21 cellular contexts compared by ENCODE assay signal in genomic region chr10:58212622-58213021, GRCh38.
"Had no signal": no experiment of that assay in that cellular context is flagged by ENCODE, and none has a peak within 500 bp of the region (broad histone marks: within the 10 kb centered on the region; RNA-seq: fewer than 3 reads in every experiment).

No MANE protein-coding gene starts in this region.

- H3K27me3 ChIP-seq: ascending aorta, cardiac muscle cell, right atrium auricular region, tibial nerve had no signal

- H3K9me3 ChIP-seq: ascending aorta, right atrium auricular region, tibial nerve had no signal

- DNase-seq: activated CD4-positive, alpha-beta T cell treated with anti-CD3 and anti-CD28 coated beads, Interleukin-2, amount 50 U/mL, for 1 hour; activated CD8-positive, alpha-beta memory T cell treated with anti-CD3 and anti-CD28 coated beads, Interleukin-2, amount 50 U/mL, for 4 hours; activated naive CD4-positive, alpha-beta T cell treated with anti-CD3 and anti-CD28 coated beads, Interleukin-2, amount 10 ng/mL, durations not matched to agents 7 days and 5 days; activated T-cell treated with anti-CD3 and anti-CD28 coated beads, Interleukin-2, amount 50 U/mL, for 4 hours; cortex of kidney; effector memory CD8-positive, alpha-beta T cell; head of caudate nucleus; hippocampal formation; midbrain; stimulated activated CD4-positive, alpha-beta T cell treated with anti-CD3 and anti-CD28 coated beads, Interleukin-15, amount 100 ng/mL, for 24 hours; stimulated activated CD4-positive, alpha-beta T cell treated with anti-CD3 and anti-CD28 coated beads, Interleukin-2, amount 100 ng/mL, for 24 hours; stimulated activated naive B cell treated with anti-CD40 and anti-IgM and Interleukin-4, amounts not matched to agents 10 μg/mL and 1 μg/mL and 100 μg/mL, for 72 hours; T-helper 9 cell had no signal

- H3K4me1 ChIP-seq: ascending aorta, right atrium auricular region, tibial nerve had no signal

- ATAC-seq: activated T-cell treated with anti-CD3 and anti-CD28 coated beads, Interleukin-2, amount 50 U/mL, for 4 hours; effector memory CD8-positive, alpha-beta T cell; stimulated activated naive B cell treated with anti-CD40 and anti-IgM and Interleukin-4, amounts not matched to agents 10 μg/mL and 1 μg/mL and 100 μg/mL, for 72 hours had no signal

- H3K27ac ChIP-seq: ascending aorta, cardiac muscle cell, right atrium auricular region, tibial nerve, VCaP had no signal

- H3K9me3 Mint-ChIP-seq: activated naive CD4-positive, alpha-beta T cell treated with anti-CD3 and anti-CD28 coated beads, Interleukin-2, amount 10 ng/mL, durations not matched to agents 7 days and 5 days; activated T-cell treated with anti-CD3 and anti-CD28 coated beads, Interleukin-2, amount 50 U/mL, for 4 hours; effector memory CD8-positive, alpha-beta T cell; natural killer cell treated with Interleukin-12 subunit alpha and Interleukin-12 subunit beta and Interleukin-15 and Interleukin-18, amount 100 ng/mL, for 72 hours had no signal

- H3K4me1 Mint-ChIP-seq: brain; stimulated activated naive B cell treated with anti-CD40 and anti-IgM and Interleukin-4, amounts not matched to agents 10 μg/mL and 1 μg/mL and 100 μg/mL, for 72 hours had no signal

- FAIRE-seq: TTC549 had no signal

- H3K4me3 ChIP-seq: ascending aorta, cardiac muscle cell, right atrium auricular region, tibial nerve had no signal

- H3K27me3 Mint-ChIP-seq: activated naive CD4-positive, alpha-beta T cell treated with anti-CD3 and anti-CD28 coated beads, Interleukin-2, amount 10 ng/mL, durations not matched to agents 7 days and 5 days; brain; effector memory CD8-positive, alpha-beta T cell; natural killer cell treated with Interleukin-12 subunit alpha and Interleukin-12 subunit beta and Interleukin-15 and Interleukin-18, amount 100 ng/mL, for 72 hours; stimulated activated naive B cell treated with anti-CD40 and anti-IgM and Interleukin-4, amounts not matched to agents 10 μg/mL and 1 μg/mL and 100 μg/mL, for 72 hours had no signal

- H3K36me3 ChIP-seq: cardiac muscle cell, right atrium auricular region had no signal

- H3K27ac Mint-ChIP-seq: brain; effector memory CD8-positive, alpha-beta T cell had no signal

- H3K4me3 Mint-ChIP-seq: activated naive CD4-positive, alpha-beta T cell treated with anti-CD3 and anti-CD28 coated beads, Interleukin-2, amount 10 ng/mL, durations not matched to agents 7 days and 5 days; activated T-cell treated with anti-CD3 and anti-CD28 coated beads, Interleukin-2, amount 50 U/mL, for 4 hours; brain; effector memory CD8-positive, alpha-beta T cell; natural killer cell treated with Interleukin-12 subunit alpha and Interleukin-12 subunit beta and Interleukin-15 and Interleukin-18, amount 100 ng/mL, for 72 hours; stimulated activated naive B cell treated with anti-CD40 and anti-IgM and Interleukin-4, amounts not matched to agents 10 μg/mL and 1 μg/mL and 100 μg/mL, for 72 hours had no signal
